12 cellular contexts compared by ENCODE assay signal in the genomic region with DNA sequence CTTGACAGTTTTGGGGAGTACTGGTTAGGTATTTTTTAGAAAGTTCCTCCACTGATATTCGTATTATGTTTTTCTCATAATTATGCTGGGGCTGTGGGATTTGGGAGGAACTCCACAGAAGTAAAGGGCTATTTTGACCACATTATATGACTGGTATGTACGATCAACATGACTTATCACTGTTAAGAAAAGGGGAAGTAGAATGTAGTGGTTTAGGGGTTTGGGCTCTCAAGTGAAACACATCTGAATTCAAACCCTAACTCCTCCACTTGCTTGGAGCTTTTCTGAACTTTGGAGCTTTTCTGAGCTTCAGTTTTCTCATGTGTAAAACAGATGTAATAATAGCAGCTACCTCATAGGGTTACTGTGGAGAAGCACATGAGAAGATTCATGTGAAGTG.
A peak's percentile ranks its signal among the peaks of the same experiment; 100 is the strongest.
DNase-seq lines count a peak whose midpoint lies in the region; ATAC-seq and TF ChIP-seq lines count a peak whose summit lies in the region.
"Had no signal": no experiment of that assay in that cellular context is flagged by ENCODE, and none has a peak within 500 bp of the region (broad histone marks: within the 10 kb centered on the region; RNA-seq: fewer than 3 reads in every experiment).

No MANE protein-coding gene starts in this region.

- TF ChIP-seq POLR2A in lower leg skin (IDR thresholded peaks at IDR 0.05) (no peak), esophagus squamous epithelium (IDR thresholded peaks at IDR 0.05) (no peak)

- peaks cover 37% of the 10 kb centered on the region for H3K9me3 Mint-ChIP-seq in mesothelial cell of epicardium

- no peak for DNase-seq in mucosa of descending colon
- no peak for DNase-seq in mesothelial cell of epicardium (ENCODE audit: low spot score in 2 of 2, unreplicated experiment in 2 of 2)
- DNase-seq in HuH-7 (ENCODE audit: low spot score) = no peak
- DNase-seq in lower leg skin (ENCODE audit: low spot score in 2 of 2) = no peak
- DNase-seq in esophagus squamous epithelium (lab: John Stamatoyannopoulos, UW) = no peak
- DNase-seq: activated CD8-positive, alpha-beta T cell treated with anti-CD3 and anti-CD28 coated beads, Interleukin-2, amount 10 ng/mL, durations not matched to agents 7 days and 5 days; foreskin melanocyte; midbrain; transverse colon had no signal

- H3K27ac Mint-ChIP-seq in mesothelial cell of epicardium = no peak overlapping the region
- H3K27ac Mint-ChIP-seq: activated CD8-positive, alpha-beta T cell treated with anti-CD3 and anti-CD28 coated beads, Interleukin-2, amount 10 ng/mL, durations not matched to agents 7 days and 5 days had no signal

- no peak overlapping the region for H3K27ac ChIP-seq in esophagus squamous epithelium
- H3K27ac ChIP-seq: transverse colon had no signal

- H3K9me3 ChIP-seq in mucosa of descending colon (no peaks in the 10 kb centered on the region), esophagus squamous epithelium (no peaks in the 10 kb centered on the region)
- H3K9me3 ChIP-seq: transverse colon had no signal

- H3K36me3 ChIP-seq in mucosa of descending colon (ENCODE audit: low read depth) (no peaks in the 10 kb centered on the region), esophagus squamous epithelium (no peaks in the 10 kb centered on the region)
- H3K36me3 ChIP-seq: transverse colon had no signal

- H3K4me3 Mint-ChIP-seq in mesothelial cell of epicardium = no peak overlapping the region
- H3K4me3 Mint-ChIP-seq: activated CD8-positive, alpha-beta T cell treated with anti-CD3 and anti-CD28 coated beads, Interleukin-2, amount 10 ng/mL, durations not matched to agents 7 days and 5 days had no signal

- no peaks in the 10 kb centered on the region for H3K4me1 ChIP-seq in mucosa of descending colon (ENCODE audit: low read depth)
- H3K4me1 ChIP-seq in esophagus squamous epithelium = no peaks in the 10 kb centered on the region
- H3K4me1 ChIP-seq: transverse colon had no signal

- 59 to 81% methylated on average over 2 of the region's 2 CpGs for WGBS in lower leg skin, 2 donors
- 34 to 100% methylated on average over 1 to 2 of the region's 2 CpGs for WGBS in esophagus squamous epithelium, 2 donors

- TF ChIP-seq CTCF in mucosa of descending colon (IDR thresholded peaks at IDR 0.05) (no peak), mesothelial cell of epicardium (IDR thresholded peaks at IDR 0.05; ENCODE audit: unreplicated experiment) (no peak), lower leg skin (IDR thresholded peaks at IDR 0.05) (no peak), esophagus squamous epithelium (IDR thresholded peaks at IDR 0.05) (no peak)

- H3K27me3 Mint-ChIP-seq in mesothelial cell of epicardium (ENCODE audit: low read depth) = no peaks in the 10 kb centered on the region

- H3K4me3 ChIP-seq in mucosa of descending colon (no peak overlapping the region), lower leg skin (ENCODE audit: low read depth, poor library complexity, severe bottlenecking) (no peak overlapping the region), esophagus squamous epithelium (no peak overlapping the region)
- H3K4me3 ChIP-seq: transverse colon had no signal

- ATAC-seq in GM18909 (IDR thresholded peaks at IDR 0.05; ENCODE audit: poor library complexity, unreplicated experiment) (peak; percentile 99), HG02610 (IDR thresholded peaks at IDR 0.05; ENCODE audit: unreplicated experiment) (peak; percentile 100), HG03520 (IDR thresholded peaks at IDR 0.05; ENCODE audit: unreplicated experiment) (peak; percentile 98), mucosa of descending colon (peak; percentile 25)
- ATAC-seq: activated CD8-positive, alpha-beta T cell treated with anti-CD3 and anti-CD28 coated beads, Interleukin-2, amount 10 ng/mL, durations not matched to agents 7 days and 5 days had no signal

- H3K27me3 ChIP-seq in esophagus squamous epithelium = no peaks in the 10 kb centered on the region
- H3K27me3 ChIP-seq: transverse colon had no signal

- H3K36me3 Mint-ChIP-seq in mesothelial cell of epicardium = no peaks in the 10 kb centered on the region

- H3K4me1 Mint-ChIP-seq in mesothelial cell of epicardium = no peaks in the 10 kb centered on the region

- intact Hi-C loops in mucosa of descending colon (cut with DNase I, micrococcal nuclease) (no loop called here), lower leg skin (cut with DNase I; ENCODE audit: low total_unique reads) (no loop called here), esophagus squamous epithelium (cut with DNase I) (no loop called here)

Comparison
In these comparisons a context has a peak if more than half of its experiments do, and no peak if none do; other contexts are left out.
1. ATAC-seq: peak in every context shown above with its lines; median percentile 100 in HG02610; 99 in GM18909; 98 in HG03520; 25 in mucosa of descending colon.